Comparison of ENCODE assay signal across 10 cellular contexts in the genomic region with DNA sequence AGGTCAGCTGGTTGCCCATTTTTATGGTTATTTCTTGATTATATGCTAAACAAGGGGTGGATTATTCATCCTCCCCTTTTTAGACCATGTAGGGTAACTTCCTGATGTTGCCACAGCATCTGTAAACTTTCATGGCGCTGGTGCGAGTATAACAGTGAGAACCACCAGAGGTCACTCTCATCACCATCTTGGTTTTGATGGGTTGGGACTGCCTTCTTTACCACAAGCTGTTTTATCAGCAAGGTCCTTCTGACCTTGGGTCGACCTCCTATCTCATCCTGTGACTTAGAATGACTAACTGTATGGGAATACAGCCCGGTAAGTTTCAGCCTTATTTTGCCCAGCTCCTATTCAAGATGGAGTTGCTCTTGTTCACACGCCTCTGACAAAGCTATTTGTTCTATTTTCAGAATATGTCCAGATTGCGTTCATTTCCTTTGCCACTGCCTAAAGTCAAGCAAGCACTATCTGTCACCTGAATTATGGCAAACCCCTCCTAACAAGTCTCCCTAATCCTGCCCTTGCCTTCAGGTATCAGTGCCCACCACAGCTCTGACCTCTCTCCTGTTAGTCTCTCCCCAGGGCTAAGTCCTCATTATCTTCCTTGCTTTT.
A peak's percentile ranks its signal among the peaks of the same experiment; 100 is the strongest.
DNase-seq lines count a peak whose midpoint lies in the region; ATAC-seq, FAIRE-seq and TF ChIP-seq lines count a peak whose summit lies in the region.
"Had no signal": no experiment of that assay in that cellular context is flagged by ENCODE, and none has a peak within 500 bp of the region (broad histone marks: within the 10 kb centered on the region; RNA-seq: fewer than 3 reads in every experiment).

No MANE protein-coding gene starts in this region.

- H4K20me1 ChIP-seq in HepG2 (ENCODE audit: insufficient read depth, low read length): no peaks in the 10 kb centered on the region

- POLR2A ChIA-PET in HepG2 (lab: Yijun Ruan, JAX): no interaction called here
- POLR2A ChIA-PET in naive thymus-derived CD4-positive, alpha-beta T cell (lab: Charles Lee): no interaction called here

- peaks cover 3 to 26% (median 14%) of the 10 kb centered on the region in 11 donors for H3K9me3 Mint-ChIP-seq in naive thymus-derived CD4-positive, alpha-beta T cell

- intact Hi-C loops in HepG2 (cut with micrococcal nuclease; ENCODE audit: unreplicated experiment): no loop called here
- intact Hi-C loops in naive thymus-derived CD4-positive, alpha-beta T cell (cut with micrococcal nuclease): no loop called here

- H3K4me3 Mint-ChIP-seq in naive thymus-derived CD4-positive, alpha-beta T cell: no peak overlapping the region

- no peaks in the 10 kb centered on the region for H3K4me1 Mint-ChIP-seq in naive thymus-derived CD4-positive, alpha-beta T cell

- TF ChIP-seq CTCF in astrocyte of the spinal cord (IDR thresholded peaks at IDR 0.05; ENCODE audit: low read depth, low read length) (peak; percentile 46), HepG2 (CRISPR knock-in tag; IDR thresholded peaks at IDR 0.05) (peak; percentile 67)

- in situ Hi-C loops in KBM-7 (cut with MboI; ENCODE audit: low pct_unique_long_range_greater_than_20kb, low sequenced_read_pairs) (no loop called here), astrocyte of the spinal cord (cut with HindIII; ENCODE audit: low sequenced_read_pairs) (no loop called here), HepG2 (cut with HindIII; ENCODE audit: extremely low pct_ligation_motif_present, low pct_unique_long_range_greater_than_20kb) (no loop called here)

- no peaks in the 10 kb centered on the region for H3K36me3 Mint-ChIP-seq in naive thymus-derived CD4-positive, alpha-beta T cell

- no peak overlapping the region for H3K9ac ChIP-seq in HepG2 (ENCODE audit: insufficient read depth, low read depth, low read length)

- 34% methylated on average over 6 of the region's 6 CpGs for WGBS in HepG2 (ENCODE audit: low lambda C conversion rate)

- no peaks in the 10 kb centered on the region for H3K4me1 ChIP-seq in HepG2 (ENCODE audit: insufficient read depth, low read length)
- H3K4me1 ChIP-seq in naive thymus-derived CD4-positive, alpha-beta T cell (ENCODE audit: control insufficient read depth in 2 of 2, insufficient read depth in 2 of 2, low read length in 2 of 2): no peaks in the 10 kb centered on the region

- no peak for TF ChIP-seq POLR2A in HepG2 (IDR thresholded peaks at IDR 0.05; ENCODE audit: insufficient read depth in 1 of 2, low read depth in 2 of 2, low read length in 2 of 2)
- TF ChIP-seq POLR2A in GM18505 (IDR thresholded peaks at IDR 0.05; ENCODE audit: borderline replicate concordance, extremely low read depth, insufficient read depth, insufficient read length): no peak

- no peak overlapping the region for H3K4me2 ChIP-seq in HepG2 (ENCODE audit: low read depth, low read length)

- TF ChIP-seq EP300 in HepG2 (IDR thresholded peaks at IDR 0.05; ENCODE audit: low read depth in 2 of 2, low read length in 2 of 2): no peak
- no peak for TF ChIP-seq EP300 in HepG2 (CRISPR knock-in tag; IDR thresholded peaks at IDR 0.05; ENCODE audit: borderline replicate concordance)

- no peak overlapping the region for H3K27ac ChIP-seq in HepG2 (ENCODE audit: extremely low read length, insufficient read depth, low read length)
- H3K27ac ChIP-seq in naive thymus-derived CD4-positive, alpha-beta T cell (ENCODE audit: low read depth, low read length): no peak overlapping the region
- H3K27ac ChIP-seq: neutrophil had no signal

- no peaks in the 10 kb centered on the region for H3K27me3 Mint-ChIP-seq in naive thymus-derived CD4-positive, alpha-beta T cell

- CTCF ChIA-PET in HepG2 (lab: Yijun Ruan, JAX; ENCODE audit: low intra/inter-chr PET ratio, low total read pairs): no interaction called here
- CTCF ChIA-PET in naive thymus-derived CD4-positive, alpha-beta T cell (lab: Charles Lee): no interaction called here

- H3K27ac Mint-ChIP-seq in naive thymus-derived CD4-positive, alpha-beta T cell: no peak overlapping the region

- no TSS peak for BruUV-seq in HepG2 (replicated peaks; lab: Mats Ljungman, UMichigan)

- ATAC-seq in HepG2 (peak; percentile 79), GM18505 (IDR thresholded peaks at IDR 0.05; ENCODE audit: unreplicated experiment) (no peak), HG03442 (IDR thresholded peaks at IDR 0.05; ENCODE audit: unreplicated experiment) (no peak)
- ATAC-seq in naive thymus-derived CD4-positive, alpha-beta T cell: no peak

- H3K9me3 ChIP-seq in HepG2 (ENCODE audit: low read length): no peaks in the 10 kb centered on the region
- no peaks in the 10 kb centered on the region for H3K9me3 ChIP-seq in naive thymus-derived CD4-positive, alpha-beta T cell (ENCODE audit: control insufficient read depth in 2 of 3, low read length in 3 of 3)
- H3K9me3 ChIP-seq: neutrophil had no signal

- H3K4me3 ChIP-seq in astrocyte of the spinal cord (ENCODE audit: low read depth, low read length) (no peak overlapping the region), HepG2 (replicated peaks in 1 of 3; ENCODE audit: insufficient read depth in 1 of 3, low read depth in 2 of 3, low read length in 3 of 3) (no peak overlapping the region)
- H3K4me3 ChIP-seq in naive thymus-derived CD4-positive, alpha-beta T cell (ENCODE audit: low read length): no peak overlapping the region

- DNase-seq in Daoy (ENCODE audit: low read depth) (peak; percentile 4), KBM-7 (peak; percentile 21), astrocyte of the spinal cord (ENCODE audit: low read depth, low spot score) (peak; percentile 14), HepG2 (ENCODE audit: low spot score) (peak; percentile 9), NCI-H2029 (lab: John Stamatoyannopoulos, UW) (no peak)
- DNase-seq in naive thymus-derived CD4-positive, alpha-beta T cell: no peak
- DNase-seq: NCI-H510A had no signal

- no peak overlapping the region for H2AFZ ChIP-seq in HepG2 (ENCODE audit: low read length)

- no peaks in the 10 kb centered on the region for H3K27me3 ChIP-seq in HepG2 (ENCODE audit: control insufficient read depth in 1 of 2, insufficient read depth in 2 of 2, low read length in 2 of 2)
- no peaks in the 10 kb centered on the region for H3K27me3 ChIP-seq in naive thymus-derived CD4-positive, alpha-beta T cell (ENCODE audit: control insufficient read depth in 2 of 2, insufficient read depth in 2 of 2, low read length in 2 of 2)
- H3K27me3 ChIP-seq: neutrophil had no signal

- peak; percentile 65 for FAIRE-seq in HepG2 (lab: Jason Lieb, UNC)

- no peaks in the 10 kb centered on the region for H3K79me2 ChIP-seq in HepG2 (ENCODE audit: insufficient read depth, low read length)

- no peaks in the 10 kb centered on the region for H3K36me3 ChIP-seq in HepG2 (replicated peaks in 1 of 2; ENCODE audit: control insufficient read depth in 1 of 2, insufficient read depth in 2 of 2, low read length in 2 of 2)
- no peaks in the 10 kb centered on the region for H3K36me3 ChIP-seq in naive thymus-derived CD4-positive, alpha-beta T cell (ENCODE audit: control insufficient read depth in 2 of 3, insufficient read depth in 3 of 3, low read length in 3 of 3)
- H3K36me3 ChIP-seq: neutrophil had no signal

- no peak for TF ChIP-seq RAD21 in HepG2 (CRISPR knock-in tag; IDR thresholded peaks at IDR 0.05)

TF ChIP-seq in HepG2, 621 proteins besides CTCF, POLR2A, EP300 and RAD21:
- TF ChIP-seq NCOA5 (CRISPR knock-in tag; IDR thresholded peaks at IDR 0.05) (no peak), STAG1 (CRISPR knock-in tag; IDR thresholded peaks at IDR 0.05) (peak; percentile 58), CEBPG (CRISPR knock-in tag; IDR thresholded peaks at IDR 0.05) (0 out of 2 replicates have a peak, but pooled peaks have one; percentile 5), TEAD2 (CRISPR knock-in tag; IDR thresholded peaks at IDR 0.05) (no peak), ZNF644 (CRISPR knock-in tag; IDR thresholded peaks at IDR 0.05; ENCODE audit: low read depth) (peak; percentile 53; the same call in 1 of the 2 replicates), ZSCAN30 (CRISPR knock-in tag; IDR thresholded peaks at IDR 0.05) (no peak), SP5 (CRISPR knock-in tag; IDR thresholded peaks at IDR 0.05; ENCODE audit: borderline replicate concordance, low read depth) (no peak), FOXA3 (CRISPR knock-in tag; IDR thresholded peaks at IDR 0.05) (no peak)
- TF ChIP-seq, protein P1, sequence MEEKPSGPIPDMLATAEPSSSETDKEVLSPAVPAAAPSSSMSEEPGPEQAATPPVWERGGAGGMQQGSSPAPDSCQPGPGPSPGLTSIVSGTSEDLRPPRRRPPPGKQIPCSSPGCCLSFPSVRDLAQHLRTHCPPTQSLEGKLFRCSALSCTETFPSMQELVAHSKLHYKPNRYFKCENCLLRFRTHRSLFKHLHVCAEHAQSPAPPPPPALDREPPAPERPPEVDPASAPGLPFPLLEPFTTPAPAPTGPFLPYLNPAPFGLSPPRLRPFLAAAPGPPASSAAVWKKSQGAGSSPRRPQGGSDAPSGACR (CRISPR knock-in tag; IDR thresholded peaks at IDR 0.05): no peak

Comparison
In these comparisons a context has a peak if more than half of its experiments do, and no peak if none do; other contexts are left out.
1. DNase-seq: peak in Daoy (single experiment), KBM-7 (single experiment), astrocyte of the spinal cord (single experiment) and HepG2 (single experiment); none in NCI-H2029 (single experiment) and naive thymus-derived CD4-positive, alpha-beta T cell (0 of 9).